In genomic region chr12:11681211-11681610, GRCh38 we compare ENCODE assay signal across 1 cellular context.
TF ChIP-seq lines count a peak whose summit lies in the region.

No MANE protein-coding gene starts in this region.

TF ChIP-seq in IMR-90, 13 proteins besides CTCF, POLR2A, EP300 and RAD21:
- no peak for TF ChIP-seq RCOR1 (IDR thresholded peaks at IDR 0.05; ENCODE audit: insufficient replicate concordance, low read length)
- no peak for TF ChIP-seq MAFK (IDR thresholded peaks at IDR 0.05; ENCODE audit: low read depth, low read length)
- no peak for TF ChIP-seq ELK1 (IDR thresholded peaks at IDR 0.05; ENCODE audit: borderline replicate concordance, low read depth, low read length)
- no peak for TF ChIP-seq RFX5 (IDR thresholded peaks at IDR 0.05; ENCODE audit: low read depth, low read length)
- no peak for TF ChIP-seq USF2 (IDR thresholded peaks at IDR 0.05; ENCODE audit: low read depth, low read length)
- TF ChIP-seq MXI1 (IDR thresholded peaks at IDR 0.05; ENCODE audit: borderline replicate concordance, low read depth, low read length), result no peak
- no peak for TF ChIP-seq MAZ (IDR thresholded peaks at IDR 0.05; ENCODE audit: borderline replicate concordance, low read depth, low read length)
- no peak for TF ChIP-seq SMC3 (IDR thresholded peaks at IDR 0.05; ENCODE audit: low read depth, low read length)
- TF ChIP-seq BHLHE40 (IDR thresholded peaks at IDR 0.05; ENCODE audit: low read depth, low read length), result no peak
- TF ChIP-seq CEBPB (IDR thresholded peaks at IDR 0.05; ENCODE audit: low read depth, low read length), result no peak
- no peak for TF ChIP-seq CHD1 (IDR thresholded peaks at IDR 0.05; ENCODE audit: low read depth, low read length)
- TF ChIP-seq NFE2L2 (IDR thresholded peaks at IDR 0.05; ENCODE audit: low read depth, low read length), result no peak
- TF ChIP-seq FOS (IDR thresholded peaks at IDR 0.05; ENCODE audit: low read depth, low read length), result no peak
